ENCODE assay signal across 9 cellular contexts in the genomic region with DNA sequence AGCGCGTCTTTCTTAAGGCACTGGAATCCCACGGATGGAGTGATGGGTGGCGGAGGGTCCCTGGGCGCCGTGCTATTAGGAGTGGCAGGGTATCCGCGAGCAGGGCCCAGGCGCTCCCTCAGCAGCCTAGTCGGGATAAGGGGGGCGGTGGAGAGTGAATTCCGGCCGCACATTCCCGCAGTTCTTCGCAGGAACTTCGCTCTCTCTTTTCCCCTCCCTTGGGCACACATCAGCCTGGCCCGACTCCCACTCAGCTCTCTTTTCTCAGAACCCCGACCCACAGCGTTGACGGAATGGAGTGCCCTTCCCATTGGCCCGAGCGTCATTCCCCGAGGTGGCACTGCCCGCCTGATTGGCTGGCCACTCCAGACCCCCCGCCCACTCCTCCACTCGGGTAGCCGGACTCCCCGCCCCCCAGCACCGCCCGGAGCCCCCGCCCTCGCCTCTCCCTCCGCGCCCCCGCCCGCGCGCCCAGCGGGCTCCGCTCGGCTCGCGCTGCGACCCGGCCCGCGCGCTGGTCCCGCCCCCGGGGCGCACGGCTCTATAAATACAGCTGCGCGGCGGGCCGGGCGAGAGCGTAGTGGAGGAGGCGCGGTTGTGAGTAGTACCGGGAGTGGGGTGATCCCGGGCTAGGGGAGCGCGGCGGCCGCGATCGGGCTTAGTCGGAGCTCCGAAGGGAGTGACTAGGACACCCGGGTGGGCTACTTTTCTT. TPM values are rescaled to one million over a fixed set of nuclear protein-coding genes. Genes with fewer than 3 reads are reported as not detected.
DNase-seq lines count a peak whose midpoint lies in the region; ATAC-seq, FAIRE-seq and TF ChIP-seq lines count a peak whose summit lies in the region.
"Had no signal": no experiment of that assay in that cellular context is flagged by ENCODE, and none has a peak within 500 bp of the region (broad histone marks: within the 10 kb centered on the region; RNA-seq: fewer than 3 reads in every experiment).

A gene with protein sequence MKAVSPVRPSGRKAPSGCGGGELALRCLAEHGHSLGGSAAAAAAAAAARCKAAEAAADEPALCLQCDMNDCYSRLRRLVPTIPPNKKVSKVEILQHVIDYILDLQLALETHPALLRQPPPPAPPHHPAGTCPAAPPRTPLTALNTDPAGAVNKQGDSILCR (plus strand): TSS at position 572 of the 712 bp plus-strand sequence. CDS start 385 bp downstream, outside the sequence.

- CTCF ChIA-PET in activated CD8-positive, alpha-beta memory T cell treated with anti-CD3 and anti-CD28 coated beads, Interleukin-2, amount 10 ng/mL, durations not matched to agents 7 days and 5 days (lab: Charles Lee): no interaction called here

- FAIRE-seq in urothelium cell line (lab: Jason Lieb, UNC): no peak

- H3K4me2 ChIP-seq in fibroblast of lung (ENCODE audit: extremely low read depth, insufficient read depth, low read length): peak within 1 kb of the TSS; percentile 82

- H3K36me3 Mint-ChIP-seq in activated CD8-positive, alpha-beta memory T cell treated with anti-CD3 and anti-CD28 coated beads, Interleukin-2, amount 10 ng/mL, durations not matched to agents 7 days and 5 days: peaks cover 6% of the 10 kb centered on the region

- H3K79me2 ChIP-seq in fibroblast of lung (ENCODE audit: control insufficient read depth, insufficient read depth, low read length): no peaks in the 10 kb centered on the region

- H3K4me1 Mint-ChIP-seq in activated CD8-positive, alpha-beta memory T cell treated with anti-CD3 and anti-CD28 coated beads, Interleukin-2, amount 10 ng/mL, durations not matched to agents 7 days and 5 days: peaks cover 6% of the 10 kb centered on the region

- TF ChIP-seq CTCF in RWPE2 (IDR thresholded peaks at IDR 0.05; ENCODE audit: poor library complexity, severe bottlenecking) (no peak), fibroblast of lung (conservative IDR thresholded peaks at IDR 0.05 in 1 of 2, IDR thresholded peaks at IDR 0.05 in 1 of 2; ENCODE audit: low read depth in 1 of 2, low read length in 2 of 2) (no peak)

- H3K27me3 ChIP-seq in RWPE2 (ENCODE audit: insufficient read depth, poor library complexity, severe bottlenecking) (peaks cover 86% of the 10 kb centered on the region), fibroblast of lung (ENCODE audit: control insufficient read depth, insufficient read depth, low read length) (no peaks in the 10 kb centered on the region)

- H3K9me3 ChIP-seq in RWPE2 (ENCODE audit: severe bottlenecking): peaks cover 1% of the 10 kb centered on the region
- no peaks in the 10 kb centered on the region for H3K9me3 ChIP-seq in fibroblast of lung (ENCODE audit: control insufficient read depth, insufficient read depth, low read depth, low read length)

- H3K9me3 Mint-ChIP-seq in activated CD8-positive, alpha-beta memory T cell treated with anti-CD3 and anti-CD28 coated beads, Interleukin-2, amount 10 ng/mL, durations not matched to agents 7 days and 5 days (ENCODE audit: low read depth): peaks cover 6% of the 10 kb centered on the region
- H3K9me3 Mint-ChIP-seq: activated T-cell treated with anti-CD3 and anti-CD28 coated beads, Interleukin-2, amount 50 U/mL, for 4 hours had no signal

- H3K4me1 ChIP-seq in RWPE2 (ENCODE audit: insufficient read depth, poor library complexity, severe bottlenecking): no peaks in the 10 kb centered on the region
- no peaks in the 10 kb centered on the region for H3K4me1 ChIP-seq in fibroblast of lung (ENCODE audit: control insufficient read depth, extremely low read depth, insufficient read depth, low read length)

- peak within 1 kb of the TSS; percentile 11 for H3K4me3 ChIP-seq in RWPE2 (ENCODE audit: severe bottlenecking)
- peak within 1 kb of the TSS; percentile 56 to 69 (median 62) for H3K4me3 ChIP-seq in fibroblast of lung (replicated peaks in 1 of 4; ENCODE audit: control extremely low read depth in 1 of 4, insufficient read depth in 1 of 4, low read depth in 3 of 4, low read length in 4 of 4)

- peak within 1 kb of the TSS; percentile 24 for H3K27ac Mint-ChIP-seq in activated CD8-positive, alpha-beta memory T cell treated with anti-CD3 and anti-CD28 coated beads, Interleukin-2, amount 10 ng/mL, durations not matched to agents 7 days and 5 days

- no peaks in the 10 kb centered on the region for H4K20me1 ChIP-seq in fibroblast of lung (ENCODE audit: control insufficient read depth, extremely low read depth, insufficient read depth, low read length)

- H3K9ac ChIP-seq in fibroblast of lung (ENCODE audit: insufficient read depth, low read length): peak within 1 kb of the TSS; percentile 72

- H3K27ac ChIP-seq in RWPE2 (ENCODE audit: poor library complexity, severe bottlenecking) (no peak within 1 kb of the TSS), fibroblast of lung (ENCODE audit: insufficient read depth, low read length) (peak within 1 kb of the TSS; percentile 71)

- peak within 1 kb of the TSS; percentile 92 for H2AFZ ChIP-seq in fibroblast of lung (ENCODE audit: low read length)

- H3K36me3 ChIP-seq in RWPE2 (ENCODE audit: low read depth) (no peaks in the 10 kb centered on the region), fibroblast of lung (ENCODE audit: control insufficient read depth, insufficient read depth, low read length) (no peaks in the 10 kb centered on the region)

- no peak for DNase-seq in activated CD8-positive, alpha-beta memory T cell treated with anti-CD3 and anti-CD28 coated beads, Interleukin-2, amount 10 ng/mL, durations not matched to agents 7 days and 5 days
- DNase-seq in activated CD8-positive, alpha-beta memory T cell treated with anti-CD3 and anti-CD28 coated beads for 24 hours: no peak
- DNase-seq in RWPE2 (ENCODE audit: low spot score): no peak
- DNase-seq in fibroblast of lung (ENCODE audit: low read depth in 2 of 2): peak; percentile 91 to 97
- peak; percentile 86 for DNase-seq in mucosa of gallbladder (ENCODE audit: low spot score)
- DNase-seq in urothelium cell line (ENCODE audit: low spot score): peak; percentile 87
- DNase-seq in GF-D8 (lab: John Stamatoyannopoulos, UW): no peak
- DNase-seq: activated T-cell treated with anti-CD3 and anti-CD28 coated beads, Interleukin-2, amount 50 U/mL, for 4 hours had no signal

- H3K4me3 Mint-ChIP-seq in activated CD8-positive, alpha-beta memory T cell treated with anti-CD3 and anti-CD28 coated beads, Interleukin-2, amount 10 ng/mL, durations not matched to agents 7 days and 5 days: no peak within 1 kb of the TSS
- H3K4me3 Mint-ChIP-seq: activated T-cell treated with anti-CD3 and anti-CD28 coated beads, Interleukin-2, amount 50 U/mL, for 4 hours had no signal

- H3K27me3 Mint-ChIP-seq in activated CD8-positive, alpha-beta memory T cell treated with anti-CD3 and anti-CD28 coated beads, Interleukin-2, amount 10 ng/mL, durations not matched to agents 7 days and 5 days: peaks cover 48% of the 10 kb centered on the region

- ATAC-seq in activated CD8-positive, alpha-beta memory T cell treated with anti-CD3 and anti-CD28 coated beads, Interleukin-2, amount 10 ng/mL, durations not matched to agents 7 days and 5 days: no peak
- ATAC-seq in RWPE2 (ENCODE audit: low read depth): no peak
- ATAC-seq in activated CD4-positive, CD25-positive, alpha-beta regulatory T cell treated with anti-CD3 and anti-CD28 coated beads, Interleukin-2, amount 50 U/mL, for 24 hours: no peak

RNA-seq across cellular contexts. Expression of the gene that starts here (rescaled TPM):
- not detected for total RNA-seq in activated CD8-positive, alpha-beta memory T cell treated with anti-CD3 and anti-CD28 coated beads, Interleukin-2, amount 10 ng/mL, durations not matched to agents 7 days and 5 days
- total RNA-seq in fibroblast of lung (0.83 and 3.1 TPM in 2 replicates), mucosa of gallbladder (7.0 TPM)
- polyA plus RNA-seq in fibroblast of lung: 0.51 and 1.3 TPM in 2 replicates
- 0.65 and 1.6 TPM in 2 replicates for polyA plus RNA-seq in fibroblast of lung (2012)
- polyA minus RNA-seq in fibroblast of lung (ENCODE audit: low replicate concordance): not detected in 2 replicates

Comparison
In these comparisons a context has a peak if more than half of its experiments do, and no peak if none do; other contexts are left out.
1. DNase-seq: peak in fibroblast of lung (2 of 2), mucosa of gallbladder (single experiment) and urothelium cell line (single experiment); none in activated CD8-positive, alpha-beta memory T cell treated with anti-CD3 and anti-CD28 coated beads, Interleukin-2, amount 10 ng/mL, durations not matched to agents 7 days and 5 days (single experiment), activated CD8-positive, alpha-beta memory T cell treated with anti-CD3 and anti-CD28 coated beads for 24 hours (single experiment), RWPE2 (single experiment) and GF-D8 (single experiment).